Comparison of ENCODE assay signal across 28 cellular contexts in the genomic region with DNA sequence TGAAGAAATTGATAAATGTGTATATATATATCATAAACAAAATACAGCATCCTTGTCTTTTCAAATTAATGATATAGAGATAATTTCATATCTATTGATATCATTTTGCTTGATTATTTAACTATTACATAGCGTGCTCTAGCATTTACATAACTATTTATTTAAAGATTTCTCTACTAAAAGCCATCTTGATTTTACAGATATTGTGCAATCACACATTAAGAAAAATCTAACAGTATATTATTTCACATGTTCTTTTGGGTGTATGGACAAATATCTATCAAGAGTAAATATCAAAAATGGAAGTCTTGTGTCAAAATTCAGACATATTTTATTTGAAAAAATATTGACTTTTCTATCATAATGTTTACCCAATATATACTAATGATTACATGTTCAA.
"Had no signal": no experiment of that assay in that cellular context is flagged by ENCODE, and none has a peak within 500 bp of the region (broad histone marks: within the 10 kb centered on the region; RNA-seq: fewer than 3 reads in every experiment).

No MANE protein-coding gene starts in this region.

- ATAC-seq: activated naive CD4-positive, alpha-beta T cell treated with anti-CD3 and anti-CD28 coated beads, Interleukin-2, amount 50 U/mL, for 72 hours; activated T-cell treated with anti-CD3 and anti-CD28 coated beads, Interleukin-2, amount 50 U/mL, for 72 hours; WTC11 had no signal

- H3K9me3 ChIP-seq: colonic mucosa had no signal

- H3K4me3 ChIP-seq: ascending aorta, breast epithelium, cardiac muscle cell, colonic mucosa, esophagus squamous epithelium had no signal

- H3K36me3 ChIP-seq: ascending aorta, breast epithelium, cardiac muscle cell, colonic mucosa, esophagus squamous epithelium had no signal

- H3K27ac ChIP-seq: ascending aorta, breast epithelium, cardiac muscle cell, colonic mucosa, epithelial cell of prostate, esophagus squamous epithelium, VCaP had no signal

- DNase-seq: activated CD4-positive, alpha-beta memory T cell treated with anti-CD3 and anti-CD28 coated beads, Interleukin-2, amount 10 ng/mL, durations not matched to agents 7 days and 5 days; activated CD4-positive, alpha-beta T cell treated with anti-CD3 and anti-CD28 coated beads for 1 hour; activated CD4-positive, alpha-beta T cell treated with anti-CD3 and anti-CD28 coated beads for 4 hours; activated CD4-positive, alpha-beta T cell treated with anti-CD3 and anti-CD28 coated beads, Interleukin-2, amount 10 ng/mL, durations not matched to agents 7 days and 5 days; activated CD4-positive, alpha-beta T cell treated with anti-CD3 and anti-CD28 coated beads, Interleukin-2, amount 50 U/mL, for 4 hours; activated CD8-positive, alpha-beta memory T cell treated with anti-CD3 and anti-CD28 coated beads, Interleukin-2, amount 50 U/mL, for 48 hours; activated gamma-delta T cell; activated naive CD4-positive, alpha-beta T cell; activated naive CD4-positive, alpha-beta T cell treated with anti-CD3 and anti-CD28 coated beads, Interleukin-2, amount 10 ng/mL, durations not matched to agents 7 days and 5 days; activated naive CD8-positive, alpha-beta T cell treated with anti-CD3 and anti-CD28 coated beads, Interleukin-2, amount 10 ng/mL, durations not matched to agents 7 days and 5 days; activated T-cell treated with anti-CD3 and anti-CD28 coated beads for 4 hours; activated T-cell treated with anti-CD3 and anti-CD28 coated beads, Interleukin-2, amount 50 U/mL, for 24 hours; activated T-cell treated with anti-CD3 and anti-CD28 coated beads, Interleukin-2, amount 50 U/mL, for 72 hours; central memory CD4-positive, alpha-beta T cell; cerebellar nuclear complex; colonic mucosa; effector CD8-positive, alpha-beta T cell; esophagus squamous epithelium; head of caudate nucleus; T-helper 2 cell had no signal

- H3K4me1 ChIP-seq: ascending aorta, breast epithelium, colonic mucosa, esophagus squamous epithelium had no signal

- FAIRE-seq: endothelial cell of umbilical vein had no signal

- H3K27me3 ChIP-seq: ascending aorta, breast epithelium, cardiac muscle cell, colonic mucosa, esophagus squamous epithelium had no signal
